ENCODE assay signal across 4 cellular contexts in the genomic region with DNA sequence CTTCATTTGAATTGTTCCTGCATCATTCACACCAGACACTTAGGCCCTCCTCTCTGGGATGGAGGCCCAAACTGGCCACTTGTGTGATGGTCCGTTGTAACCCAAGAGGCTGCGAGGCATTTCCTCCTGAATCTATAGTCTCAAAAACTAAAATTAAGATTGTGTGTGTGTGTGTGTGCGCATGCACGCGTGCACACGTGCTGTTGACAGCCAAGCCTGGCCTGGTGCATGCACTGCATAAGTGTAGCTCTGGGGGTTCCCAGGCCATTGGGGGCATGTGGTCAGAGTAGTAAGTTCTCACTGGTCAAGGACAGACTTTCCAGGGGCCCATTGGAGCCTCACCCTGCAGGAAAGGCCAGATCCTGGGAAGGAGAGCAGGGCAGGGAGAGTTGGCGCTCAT. TPM values are rescaled to one million over a fixed set of nuclear protein-coding genes. Genes with fewer than 3 reads are reported as not detected.
"Had no signal": no experiment of that assay in that cellular context is flagged by ENCODE, and none has a peak within 500 bp of the region (broad histone marks: within the 10 kb centered on the region; RNA-seq: fewer than 3 reads in every experiment).

No MANE protein-coding gene starts in this region.

RNA-seq across cellular contexts. Expression of gene BMP8A, which starts 26.5 kb away (rescaled TPM):
- total RNA-seq: epithelial cell of proximal tubule, esophagus mucosa, foreskin keratinocyte had no signal
- polyA plus RNA-seq: esophagus, foreskin keratinocyte had no signal
